29 cellular contexts compared by ENCODE assay signal in the genomic region with DNA sequence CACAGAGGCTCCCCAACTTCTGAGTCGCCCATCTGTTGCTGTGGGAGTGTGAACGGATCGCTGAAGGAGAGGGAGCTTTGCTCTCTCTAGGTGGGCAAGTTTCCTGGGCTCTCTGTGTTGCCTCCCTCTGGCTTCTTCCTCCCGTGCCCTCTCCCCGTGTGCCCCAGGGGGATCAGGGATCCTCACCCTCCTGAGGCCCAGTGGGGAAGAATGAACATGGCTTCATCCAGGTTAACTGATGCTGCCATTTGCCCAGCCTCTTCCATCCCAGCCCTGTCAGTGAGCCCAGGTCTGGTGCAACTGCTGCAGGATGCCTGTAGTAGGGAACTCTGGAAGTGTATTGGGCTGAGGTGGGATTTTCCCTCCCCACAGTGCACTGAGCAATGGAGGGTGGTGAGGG. TPM values are rescaled to one million over a fixed set of nuclear protein-coding genes. Genes with fewer than 3 reads are reported as not detected.
A peak's percentile ranks its signal among the peaks of the same experiment; 100 is the strongest.
DNase-seq lines count a peak whose midpoint lies in the region; ATAC-seq, FAIRE-seq and TF ChIP-seq lines count a peak whose summit lies in the region.
"Had no signal": no experiment of that assay in that cellular context is flagged by ENCODE, and none has a peak within 500 bp of the region (broad histone marks: within the 10 kb centered on the region; RNA-seq: fewer than 3 reads in every experiment).

No MANE protein-coding gene starts in this region.

- H3K4me3 Mint-ChIP-seq in T-helper 2 cell treated with Interferon-gamma antibody and Interleukin-4, amounts not matched to agents 5 μg/mL and 100 μg/mL, for 36 hours: peak overlapping the region; percentile 5
- H3K4me3 Mint-ChIP-seq in CD4-positive, alpha-beta memory T cell: peak overlapping the region in 1 of 8 donors; percentile 43
- H3K4me3 Mint-ChIP-seq in WTC11 (no peak overlapping the region), immature natural killer cell (no peak overlapping the region)
- H3K4me3 Mint-ChIP-seq: brain had no signal

- H3K4me1 ChIP-seq in CD4-positive, alpha-beta memory T cell (ENCODE audit: insufficient read depth, low read length): peaks cover 51% of the 10 kb centered on the region
- H3K4me1 ChIP-seq: pancreas, transverse colon had no signal

- intact Hi-C loops in CD4-positive, alpha-beta memory T cell (cut with micrococcal nuclease): no loop called here

- peak overlapping the region; percentile 57 for H3K27ac Mint-ChIP-seq in T-helper 2 cell treated with Interferon-gamma antibody and Interleukin-4, amounts not matched to agents 5 μg/mL and 100 μg/mL, for 36 hours
- peak overlapping the region; percentile 47 to 93 (median 87) for H3K27ac Mint-ChIP-seq in CD4-positive, alpha-beta memory T cell
- H3K27ac Mint-ChIP-seq in WTC11 (peak overlapping the region; percentile 78), immature natural killer cell (peak overlapping the region in 4 of 6 donors; percentile 37 to 74 (median 64))

- no peak for DNase-seq in T-helper 2 cell treated with Interferon-gamma antibody and Interleukin-4, amounts not matched to agents 5 μg/mL and 100 μg/mL, for 36 hours (ENCODE audit: low spot score)
- DNase-seq in T-helper 2 cell (no peak), WTC11 (ENCODE audit: low spot score) (no peak), immature natural killer cell (no peak), D721Med (ENCODE audit: insufficient read length, low spot score) (no peak)
- no peak for DNase-seq in CD4-positive, alpha-beta memory T cell
- DNase-seq: AML-193; cortex of kidney; foreskin fibroblast; MG63; NCI-H146; NCI-H2171; NCI-H774; pancreas; stimulated activated naive CD4-positive, alpha-beta T cell; T-helper 9 cell; transverse colon had no signal

- H3K9me3 ChIP-seq in CD4-positive, alpha-beta memory T cell (ENCODE audit: control insufficient read depth in 1 of 2, low read length in 2 of 2): no peaks in the 10 kb centered on the region
- H3K9me3 ChIP-seq: pancreas, transverse colon had no signal

- no peaks in the 10 kb centered on the region for H3K27me3 Mint-ChIP-seq in T-helper 2 cell treated with Interferon-gamma antibody and Interleukin-4, amounts not matched to agents 5 μg/mL and 100 μg/mL, for 36 hours (ENCODE audit: low read depth)
- no peaks in the 10 kb centered on the region for H3K27me3 Mint-ChIP-seq in CD4-positive, alpha-beta memory T cell
- H3K27me3 Mint-ChIP-seq in WTC11 (ENCODE audit: low read depth): no peaks in the 10 kb centered on the region
- H3K27me3 Mint-ChIP-seq in immature natural killer cell (ENCODE audit: low read depth in 3 of 3): peaks cover 0 to 5% (median 4%) of the 10 kb centered on the region in 3 donors

- H3K4me3 ChIP-seq in CD4-positive, alpha-beta memory T cell (ENCODE audit: low read length in 2 of 2): no peak overlapping the region
- H3K4me3 ChIP-seq: lung, MG63, pancreas, transverse colon had no signal

- TF ChIP-seq CTCF in WTC11 (IDR thresholded peaks at IDR 0.05) (no peak), D721Med (IDR thresholded peaks at IDR 0.05; ENCODE audit: insufficient read depth, missing control alignments) (no peak)

- no peak for FAIRE-seq in D721Med (lab: Jason Lieb, UNC)
- FAIRE-seq: G401.6, H1, islet of Langerhans, pancreas had no signal

- H3K36me3 ChIP-seq in CD4-positive, alpha-beta memory T cell (ENCODE audit: insufficient read depth, low read length): peaks cover 4% of the 10 kb centered on the region
- H3K36me3 ChIP-seq: transverse colon had no signal

- H3K36me3 Mint-ChIP-seq in T-helper 2 cell treated with Interferon-gamma antibody and Interleukin-4, amounts not matched to agents 5 μg/mL and 100 μg/mL, for 36 hours (ENCODE audit: low read depth): peaks cover 33% of the 10 kb centered on the region
- peaks cover 0 to 26% of the 10 kb centered on the region in 2 donors for H3K36me3 Mint-ChIP-seq in CD4-positive, alpha-beta memory T cell
- H3K36me3 Mint-ChIP-seq in WTC11 (peaks cover 41% of the 10 kb centered on the region), immature natural killer cell (peaks cover 0 to 12% (median 0%) of the 10 kb centered on the region in 3 donors)

- POLR2A ChIA-PET in CD4-positive, alpha-beta memory T cell (lab: Charles Lee; ENCODE audit: partially characterized antibody): interaction anchor here (9.9 to 13.7 kb wide), 2 partner anchors 12 to 18 kb away, joined by 142 to 202 read pairs; partner anchors contain the start of genes RAB5IF and TGIF2
- POLR2A ChIA-PET in WTC11 (lab: Charles Lee): interaction anchor here (1.4 to 1.9 kb wide), 2 partner anchors 8 to 12 kb away, joined by 6 to 8 read pairs; partner anchors contain the start of gene RAB5IF

- CTCF ChIA-PET in CD4-positive, alpha-beta memory T cell (lab: Charles Lee; ENCODE audit: partially characterized antibody): interaction anchor here (1.8 to 13.2 kb wide), 6 partner anchors 12 to 215 kb away, joined by 4 to 132 read pairs (median 30); partner anchors contain the start of genes RAB5IF and TGIF2
- CTCF ChIA-PET in WTC11 (lab: Charles Lee): interaction anchor here (1.1 kb wide), 2 partner anchors 8 to 22 kb away, joined by 3 to 4 read pairs; no protein-coding TSS in a partner anchor

- no peaks in the 10 kb centered on the region for H3K27me3 ChIP-seq in CD4-positive, alpha-beta memory T cell (ENCODE audit: insufficient read depth, low read length)
- H3K27me3 ChIP-seq: MG63, pancreas, transverse colon had no signal

- H3K9me3 Mint-ChIP-seq in T-helper 2 cell treated with Interferon-gamma antibody and Interleukin-4, amounts not matched to agents 5 μg/mL and 100 μg/mL, for 36 hours: no peaks in the 10 kb centered on the region
- no peaks in the 10 kb centered on the region for H3K9me3 Mint-ChIP-seq in CD4-positive, alpha-beta memory T cell
- H3K9me3 Mint-ChIP-seq in WTC11 (no peaks in the 10 kb centered on the region), immature natural killer cell (no peaks in the 10 kb centered on the region)
- H3K9me3 Mint-ChIP-seq: brain had no signal

- H3K27ac ChIP-seq in CD4-positive, alpha-beta memory T cell (ENCODE audit: low read depth, low read length): no peak overlapping the region
- H3K27ac ChIP-seq: 22Rv1, epithelial cell of prostate, pancreas had no signal

- peaks cover 35% of the 10 kb centered on the region for H3K4me1 Mint-ChIP-seq in T-helper 2 cell treated with Interferon-gamma antibody and Interleukin-4, amounts not matched to agents 5 μg/mL and 100 μg/mL, for 36 hours (ENCODE audit: low read depth)
- peaks cover 29 to 57% (median 39%) of the 10 kb centered on the region in 4 donors for H3K4me1 Mint-ChIP-seq in CD4-positive, alpha-beta memory T cell
- H3K4me1 Mint-ChIP-seq in WTC11: peaks cover 38% of the 10 kb centered on the region
- H3K4me1 Mint-ChIP-seq in immature natural killer cell: peaks cover 15 to 30% of the 10 kb centered on the region in 2 donors

- ATAC-seq in WTC11 (no peak), GM19463 (IDR thresholded peaks at IDR 0.05; ENCODE audit: unreplicated experiment) (no peak), HG02938 (IDR thresholded peaks at IDR 0.05; ENCODE audit: unreplicated experiment) (no peak)
- ATAC-seq: pancreas, sciatic nerve had no signal

TF ChIP-seq in WTC11, 78 proteins besides CTCF, POLR2A, EP300 and RAD21 (continues in another document):
- no peak for TF ChIP-seq FOXP1 (CRISPR knock-in tag; IDR thresholded peaks at IDR 0.05; ENCODE audit: borderline replicate concordance)
- TF ChIP-seq, protein P1, sequence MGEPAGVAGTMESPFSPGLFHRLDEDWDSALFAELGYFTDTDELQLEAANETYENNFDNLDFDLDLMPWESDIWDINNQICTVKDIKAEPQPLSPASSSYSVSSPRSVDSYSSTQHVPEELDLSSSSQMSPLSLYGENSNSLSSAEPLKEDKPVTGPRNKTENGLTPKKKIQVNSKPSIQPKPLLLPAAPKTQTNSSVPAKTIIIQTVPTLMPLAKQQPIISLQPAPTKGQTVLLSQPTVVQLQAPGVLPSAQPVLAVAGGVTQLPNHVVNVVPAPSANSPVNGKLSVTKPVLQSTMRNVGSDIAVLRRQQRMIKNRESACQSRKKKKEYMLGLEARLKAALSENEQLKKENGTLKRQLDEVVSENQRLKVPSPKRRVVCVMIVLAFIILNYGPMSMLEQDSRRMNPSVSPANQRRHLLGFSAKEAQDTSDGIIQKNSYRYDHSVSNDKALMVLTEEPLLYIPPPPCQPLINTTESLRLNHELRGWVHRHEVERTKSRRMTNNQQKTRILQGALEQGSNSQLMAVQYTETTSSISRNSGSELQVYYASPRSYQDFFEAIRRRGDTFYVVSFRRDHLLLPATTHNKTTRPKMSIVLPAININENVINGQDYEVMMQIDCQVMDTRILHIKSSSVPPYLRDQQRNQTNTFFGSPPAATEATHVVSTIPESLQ (CRISPR knock-in tag; IDR thresholded peaks at IDR 0.05): no peak

RNA-seq across cellular contexts. Expression of gene RAB5IF, which starts 12.2 kb away (rescaled TPM):
- 10 to 100 TPM; 63.4 to 67.5 TPM for total RNA-seq in CD4-positive, alpha-beta memory T cell
- polyA plus RNA-seq in CD4-positive, alpha-beta memory T cell: 100 to 1,000 TPM; 162 to 212 TPM
- total RNA-seq in WTC11 (2021): 83.2 to 89.4 TPM (median 88.4 TPM) in 3 replicates
- 100 to 1,000 TPM; 230 to 380 (median 276) TPM for polyA plus RNA-seq in immature natural killer cell

RNA-seq across cellular contexts. Expression of gene TGIF2, which starts 19.9 kb away (rescaled TPM):
- 10 to 100 TPM; 31.7 to 35.0 TPM for total RNA-seq in CD4-positive, alpha-beta memory T cell
- polyA plus RNA-seq in CD4-positive, alpha-beta memory T cell: 10 to 100 TPM; 19.2 to 24.7 TPM
- 71.1 to 88.9 TPM (median 80.3 TPM) in 3 replicates for total RNA-seq in WTC11 (2021)
- 10 to 100 TPM; 12.3 to 16.1 (median 14.9) TPM for polyA plus RNA-seq in immature natural killer cell

RNA-seq across cellular contexts. Expression of gene MYL9, which starts 52.0 kb away (rescaled TPM):
- total RNA-seq in CD4-positive, alpha-beta memory T cell: not detected
- polyA plus RNA-seq in CD4-positive, alpha-beta memory T cell: not detected
- 52.5 to 57.7 TPM (median 54.7 TPM) in 3 replicates for total RNA-seq in WTC11 (2021)
- polyA plus RNA-seq in immature natural killer cell: 1 to 10 TPM in 1 of 3 donors, under 1 TPM in 2; 0.10 to 2.7 (median 0.48) TPM
- total RNA-seq: SK-MEL-5 had no signal

RNA-seq across cellular contexts. Expression of gene SLA2, which starts 52.6 kb away (rescaled TPM):
- total RNA-seq in CD4-positive, alpha-beta memory T cell: 10 to 100 TPM; 28.7 to 29.9 TPM
- polyA plus RNA-seq in CD4-positive, alpha-beta memory T cell: 10 to 100 TPM; 12.7 to 14.3 TPM
- total RNA-seq in WTC11 (2021): 0.11 to 0.23 TPM (median 0.17 TPM) in 3 replicates
- 10 to 100 TPM; 21.0 to 24.1 (median 24.1) TPM for polyA plus RNA-seq in immature natural killer cell
- total RNA-seq: H1, myocyte, SK-MEL-5 had no signal

Comparison
In these comparisons a context has a peak if more than half of its experiments do, and no peak if none do; other contexts are left out.
1. RNA of gene MYL9, which starts 52.0 kb away (total RNA-seq): 52.5 to 57.7 TPM in WTC11; not detected in CD4-positive, alpha-beta memory T cell; every median in the first group is over 10 times any median in the second.
2. Peak in every context shown above with its lines, with median percentiles within 50 percentile points of each other: H3K27ac Mint-ChIP-seq.